1 cellular context compared by ENCODE assay signal in the genomic region with DNA sequence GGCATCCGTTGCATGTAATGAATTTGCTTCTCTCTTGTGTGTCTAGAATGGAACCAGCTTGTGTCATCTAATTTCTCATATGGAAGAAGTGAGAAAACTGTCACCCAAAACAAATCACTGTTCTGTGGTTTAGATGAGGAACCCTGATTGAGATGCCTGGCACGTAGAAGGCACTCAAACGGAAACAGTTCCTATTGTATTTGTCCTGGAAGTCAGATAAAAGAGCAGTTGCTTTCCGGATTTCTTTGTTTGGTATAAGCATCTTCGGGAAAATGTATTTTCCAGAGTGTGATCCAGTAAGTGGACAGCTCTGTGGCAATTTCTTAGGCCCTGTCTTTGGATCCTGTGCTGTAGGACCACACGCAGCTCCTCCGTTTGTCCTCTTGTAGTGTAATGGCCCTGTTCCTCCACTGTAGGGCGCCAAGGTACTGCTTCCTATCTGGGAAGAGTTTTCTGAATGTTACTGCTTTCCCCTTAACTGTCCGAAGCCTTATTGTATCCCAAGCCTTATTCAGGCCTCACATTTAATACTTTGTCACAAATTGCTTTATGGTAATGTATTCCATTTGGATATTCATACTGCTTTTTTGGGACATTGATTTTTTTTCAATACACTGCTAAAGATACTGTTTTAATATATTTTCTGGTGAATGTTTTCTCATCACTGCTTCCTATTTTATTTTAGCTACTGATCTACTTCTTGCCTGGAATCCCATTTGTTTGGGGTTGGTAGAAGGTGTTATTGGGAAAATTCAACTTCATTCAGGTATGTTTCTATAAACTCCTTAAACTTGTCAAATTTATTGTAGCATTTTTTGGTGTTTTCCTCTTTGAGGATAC.
TF ChIP-seq lines count a peak whose summit lies in the region.

No MANE protein-coding gene starts in this region.

TF ChIP-seq in neural cell, 6 proteins besides CTCF, POLR2A, EP300 and RAD21 (continued from another document):
- TF ChIP-seq MXI1 (conservative IDR thresholded peaks at IDR 0.05; ENCODE audit: poor library complexity, severe bottlenecking), result no peak
